Comparison of ENCODE assay signal across 27 cellular contexts in genomic region chr2:221337957-221338685, GRCh38.
A peak's percentile ranks its signal among the peaks of the same experiment; 100 is the strongest.
DNase-seq lines count a peak whose midpoint lies in the region; ATAC-seq lines count a peak whose summit lies in the region.
"Had no signal": no experiment of that assay in that cellular context is flagged by ENCODE, and none has a peak within 500 bp of the region (broad histone marks: within the 10 kb centered on the region; RNA-seq: fewer than 3 reads in every experiment).

No MANE protein-coding gene starts in this region.

- ATAC-seq in GM18508 (IDR thresholded peaks at IDR 0.05; ENCODE audit: insufficient read depth, unreplicated experiment) = peak; percentile 77
- peak; percentile 50 for ATAC-seq in GM21619 (IDR thresholded peaks at IDR 0.05; ENCODE audit: unreplicated experiment)
- ATAC-seq in HG03342 (IDR thresholded peaks at IDR 0.05; ENCODE audit: unreplicated experiment) = peak; percentile 71
- ATAC-seq in GM21528 (IDR thresholded peaks at IDR 0.05; ENCODE audit: low FRiP score, unreplicated experiment) = no peak
- ATAC-seq in GM21717 (IDR thresholded peaks at IDR 0.05; ENCODE audit: unreplicated experiment) = no peak
- ATAC-seq: gastrocnemius medialis; HCT116; K562; stimulated activated naive B cell treated with anti-CD40 and anti-IgM and Interleukin-4, amounts not matched to agents 10 μg/mL and 1 μg/mL and 100 μg/mL, for 72 hours had no signal

- DNase-seq in kidney tubule cell (ENCODE audit: low spot score) (peak; percentile 54), HuH-7 (ENCODE audit: low spot score) (no peak), epidermal melanocyte (ENCODE audit: insufficient read length, low spot score) (no peak)
- DNase-seq: activated B cell treated with CpG ODN at 0.5 μM for 24 hours; activated CD4-positive, alpha-beta memory T cell treated with anti-CD3 and anti-CD28 coated beads, Interleukin-2, amount 10 ng/mL, durations not matched to agents 7 days and 5 days; activated gamma-delta T cell treated with Interleukin-2 at 50 U/mL for 16 hours; brain microvascular endothelial cell; effector memory CD4-positive, alpha-beta T cell; esophagus squamous epithelium; gastrocnemius medialis; mammary epithelial cell; MM.1S; NCI-H146; NCI-H2171; NCI-H69; nucleus accumbens; Right ventricle myocardium superior; stimulated activated CD4-positive, alpha-beta T cell treated with anti-CD3 and anti-CD28 coated beads, Interleukin-2, amount 100 ng/mL, for 48 hours; stimulated activated naive B cell treated with anti-CD40 and anti-IgM and Interleukin-4, amounts not matched to agents 10 μg/mL and 1 μg/mL and 100 μg/mL, for 72 hours; T1000 had no signal

Comparison
In these comparisons a context has a peak if more than half of its experiments do, and no peak if none do; other contexts are left out.
1. ATAC-seq: peak in GM18508 (single experiment), GM21619 (single experiment) and HG03342 (single experiment); none in GM21528 (single experiment) and GM21717 (single experiment).